Comparison of ENCODE assay signal across 1 cellular context in genomic region chr15:52019394-52020252, GRCh38.
TF ChIP-seq lines count a peak whose summit lies in the region.

No MANE protein-coding gene starts in this region.

TF ChIP-seq in HepG2, 621 proteins besides CTCF, POLR2A, EP300 and RAD21 (continued from another document and continues in another):
- TF ChIP-seq BCLAF1 (IDR thresholded peaks at IDR 0.05) (no peak), MTA1 (CRISPR knock-in tag; IDR thresholded peaks at IDR 0.05; ENCODE audit: borderline replicate concordance) (peak; percentile 70; the same call in 1 of the 2 replicates), KDM5A (IDR thresholded peaks at IDR 0.05; ENCODE audit: borderline replicate concordance, low read length) (no peak), NFE2L2 (IDR thresholded peaks at IDR 0.05; ENCODE audit: low read length) (no peak), ZNF879 (CRISPR knock-in tag; IDR thresholded peaks at IDR 0.05) (no peak), ZNF513 (CRISPR knock-in tag; conservative IDR thresholded peaks at IDR 0.05) (no peak), TRIM24 (CRISPR knock-in tag; IDR thresholded peaks at IDR 0.05) (no peak; the same call in 1 of the 2 replicates), REPIN1 (CRISPR knock-in tag; IDR thresholded peaks at IDR 0.05; ENCODE audit: borderline replicate concordance, low read depth) (peak; percentile 39; the same call in 1 of the 2 replicates), SSRP1 (CRISPR knock-in tag; IDR thresholded peaks at IDR 0.05) (no peak), ATF3 (CRISPR knock-in tag; IDR thresholded peaks at IDR 0.05) (peak; percentile 76), ZFP62 (CRISPR knock-in tag; IDR thresholded peaks at IDR 0.05) (no peak), ZSCAN9 (CRISPR knock-in tag; IDR thresholded peaks at IDR 0.05; ENCODE audit: borderline replicate concordance) (no peak), MIXL1 (CRISPR knock-in tag; IDR thresholded peaks at IDR 0.05) (no peak), RNF2 (conservative IDR thresholded peaks at IDR 0.05; ENCODE audit: low read depth) (no peak), ZNF441 (CRISPR knock-in tag; IDR thresholded peaks at IDR 0.05; ENCODE audit: borderline replicate concordance) (peak; percentile 71), HOXA5 (CRISPR knock-in tag; IDR thresholded peaks at IDR 0.05) (peak; percentile 72), ARID2 (CRISPR knock-in tag; IDR thresholded peaks at IDR 0.05; ENCODE audit: borderline replicate concordance) (0 out of 2 replicates have a peak, but pooled peaks have one; percentile 36), ZFY (CRISPR knock-in tag; IDR thresholded peaks at IDR 0.05) (peak; percentile 73), NFATC3 (CRISPR knock-in tag; IDR thresholded peaks at IDR 0.05) (no peak), CSRNP1 (CRISPR knock-in tag; IDR thresholded peaks at IDR 0.05) (no peak; the same call in 1 of the 2 replicates), ZNF34 (CRISPR knock-in tag; IDR thresholded peaks at IDR 0.05; ENCODE audit: borderline replicate concordance) (no peak; the same call in 1 of the 2 replicates), ZNF335 (CRISPR knock-in tag; IDR thresholded peaks at IDR 0.05) (no peak), MEF2D (CRISPR knock-in tag; IDR thresholded peaks at IDR 0.05) (peak; percentile 60; the same call in 1 of the 2 replicates), ZNF468 (CRISPR knock-in tag; IDR thresholded peaks at IDR 0.05) (no peak), TCF7L2 (IDR thresholded peaks at IDR 0.05; ENCODE audit: low read depth, low read length) (no peak), ASH2L (IDR thresholded peaks at IDR 0.05; ENCODE audit: insufficient read length, low read depth, low read length) (peak; percentile 21), NCOA5 (CRISPR knock-in tag; IDR thresholded peaks at IDR 0.05) (no peak), ATRX (CRISPR knock-in tag; IDR thresholded peaks at IDR 0.05; ENCODE audit: borderline replicate concordance) (no peak), KAT7 (CRISPR knock-in tag; IDR thresholded peaks at IDR 0.05; ENCODE audit: borderline replicate concordance) (no peak; the same call in none of the 2 replicates), KAT8 (CRISPR knock-in tag; IDR thresholded peaks at IDR 0.05) (no peak), ZNF253 (CRISPR knock-in tag; IDR thresholded peaks at IDR 0.05; ENCODE audit: borderline replicate concordance) (0 out of 2 replicates have a peak, but pooled peaks have one; percentile 76), ZNF512 (CRISPR knock-in tag; IDR thresholded peaks at IDR 0.05) (no peak), DMAP1 (CRISPR knock-in tag; IDR thresholded peaks at IDR 0.05) (peak; percentile 34; the same call in 1 of the 2 replicates), BCL6 (CRISPR knock-in tag; IDR thresholded peaks at IDR 0.05) (0 out of 2 replicates have a peak, but pooled peaks have one; percentile 14), ZSCAN22 (CRISPR knock-in tag; IDR thresholded peaks at IDR 0.05) (no peak), POLR2G (IDR thresholded peaks at IDR 0.05; ENCODE audit: low read depth, low read length) (peak; percentile 75), ZNF878 (CRISPR knock-in tag; IDR thresholded peaks at IDR 0.05) (peak; percentile 47; the same call in 1 of the 2 replicates), ZHX1 (CRISPR knock-in tag; IDR thresholded peaks at IDR 0.05; ENCODE audit: low read depth) (0 out of 2 replicates have a peak, but pooled peaks have one; percentile 48), ZSCAN29 (CRISPR knock-in tag; conservative IDR thresholded peaks at IDR 0.05) (no peak), MAX (IDR thresholded peaks at IDR 0.05) (peak; percentile 89), RBFOX2 (IDR thresholded peaks at IDR 0.05; ENCODE audit: low read depth, low read length) (peak; percentile 21), ZNF740 (CRISPR knock-in tag; IDR thresholded peaks at IDR 0.05) (no peak), ZKSCAN8 (CRISPR knock-in tag; IDR thresholded peaks at IDR 0.05; ENCODE audit: borderline replicate concordance) (no peak), ZNF350 (CRISPR knock-in tag; IDR thresholded peaks at IDR 0.05; ENCODE audit: borderline replicate concordance, low read depth) (no peak), SRSF9 (IDR thresholded peaks at IDR 0.05; ENCODE audit: borderline replicate concordance, insufficient read depth, low read depth, low read length, poor library complexity, severe bottlenecking) (no peak), ATF4 (CRISPR knock-in tag; IDR thresholded peaks at IDR 0.05) (0 out of 4 replicates have a peak, but pooled peaks of 1 of the 2 experiments have one; percentile 26), ONECUT2 (CRISPR knock-in tag; IDR thresholded peaks at IDR 0.05) (no peak), MAFF (IDR thresholded peaks at IDR 0.05; ENCODE audit: low read depth, low read length) (no peak), NFIB (CRISPR knock-in tag; IDR thresholded peaks at IDR 0.05; ENCODE audit: borderline replicate concordance) (no peak), TBX3 (IDR thresholded peaks at IDR 0.05; ENCODE audit: borderline replicate concordance) (no peak), ZNF639 (CRISPR knock-in tag; conservative IDR thresholded peaks at IDR 0.05) (no peak), GRHL1 (CRISPR knock-in tag; conservative IDR thresholded peaks at IDR 0.05) (no peak), TFAP4 (IDR thresholded peaks at IDR 0.05; ENCODE audit: borderline replicate concordance, low read depth) (peak; percentile 96)
